Comparison of ENCODE assay signal across 1 cellular context in genomic region chr22:19730141-19730661, GRCh38.
A peak's percentile ranks its signal among the peaks of the same experiment; 100 is the strongest.
TF ChIP-seq lines count a peak whose summit lies in the region.

No MANE protein-coding gene starts in this region.

TF ChIP-seq in K562, 482 proteins besides CTCF, POLR2A, EP300 and RAD21 (continues in another document):
- TF ChIP-seq HSF4 (CRISPR knock-in tag; IDR thresholded peaks at IDR 0.05; ENCODE audit: borderline replicate concordance) (peak; percentile 18; the same call in 1 of the 2 replicates), BMI1 (IDR thresholded peaks at IDR 0.05; ENCODE audit: low read length) (0 out of 2 replicates have a peak, but pooled peaks have one; percentile 1), NCOA1 (IDR thresholded peaks at IDR 0.05; ENCODE audit: low read depth) (no peak), NR3C1 (CRISPR knock-in tag; IDR thresholded peaks at IDR 0.05) (no peak), PBX2 (CRISPR knock-in tag; IDR thresholded peaks at IDR 0.05; ENCODE audit: low read depth) (no peak), PBX2 (tag; conservative IDR thresholded peaks at IDR 0.05; ENCODE audit: low read depth) (no peak), ZNF253 (CRISPR knock-in tag; conservative IDR thresholded peaks at IDR 0.05) (no peak), THRAP3 (IDR thresholded peaks at IDR 0.05; ENCODE audit: borderline replicate concordance) (no peak), ATF1 (CRISPR knock-in tag; IDR thresholded peaks at IDR 0.05) (0 out of 2 replicates have a peak, but pooled peaks have one; percentile 24), ATF1 (tag; IDR thresholded peaks at IDR 0.05) (no peak), DIDO1 (tag; IDR thresholded peaks at IDR 0.05; ENCODE audit: low read depth) (no peak), CHD4 (IDR thresholded peaks at IDR 0.05; ENCODE audit: insufficient read depth, insufficient replicate concordance, low read depth, low read length, poor library complexity, severe bottlenecking) (peak; percentile 7), ARHGAP35 (IDR thresholded peaks at IDR 0.05; ENCODE audit: partially characterized antibody) (peak; percentile 22), ZNF589 (CRISPR knock-in tag; IDR thresholded peaks at IDR 0.05; ENCODE audit: low read depth) (no peak), HDAC8 (tag; IDR thresholded peaks at IDR 0.05) (no peak), ZNF12 (CRISPR knock-in tag; IDR thresholded peaks at IDR 0.05) (no peak), ZNF644 (tag; IDR thresholded peaks at IDR 0.05; ENCODE audit: low read depth) (no peak), CAMTA2 (CRISPR knock-in tag; conservative IDR thresholded peaks at IDR 0.05) (0 out of 2 replicates have a peak, but pooled peaks have one; percentile 52), FOXP4 (CRISPR knock-in tag; IDR thresholded peaks at IDR 0.05; ENCODE audit: borderline replicate concordance) (no peak), VEZF1 (CRISPR knock-in tag; IDR thresholded peaks at IDR 0.05) (no peak), ZC3H11A (IDR thresholded peaks at IDR 0.05; ENCODE audit: low read depth, low read length) (0 out of 2 replicates have a peak, but pooled peaks have one; percentile 29), FOXP1 (CRISPR knock-in tag; IDR thresholded peaks at IDR 0.05) (no peak), ETV6 (IDR thresholded peaks at IDR 0.05; ENCODE audit: borderline replicate concordance in 1 of 2, low read depth in 2 of 2, low read length in 1 of 2) (no peak; a peak in 1 of 4 replicates), ETV6 (CRISPR knock-in tag; IDR thresholded peaks at IDR 0.05; ENCODE audit: borderline replicate concordance) (no peak), SAFB2 (IDR thresholded peaks at IDR 0.05; ENCODE audit: borderline replicate concordance, low read depth, low read length, severe bottlenecking) (no peak)
- TF ChIP-seq, protein P1, sequence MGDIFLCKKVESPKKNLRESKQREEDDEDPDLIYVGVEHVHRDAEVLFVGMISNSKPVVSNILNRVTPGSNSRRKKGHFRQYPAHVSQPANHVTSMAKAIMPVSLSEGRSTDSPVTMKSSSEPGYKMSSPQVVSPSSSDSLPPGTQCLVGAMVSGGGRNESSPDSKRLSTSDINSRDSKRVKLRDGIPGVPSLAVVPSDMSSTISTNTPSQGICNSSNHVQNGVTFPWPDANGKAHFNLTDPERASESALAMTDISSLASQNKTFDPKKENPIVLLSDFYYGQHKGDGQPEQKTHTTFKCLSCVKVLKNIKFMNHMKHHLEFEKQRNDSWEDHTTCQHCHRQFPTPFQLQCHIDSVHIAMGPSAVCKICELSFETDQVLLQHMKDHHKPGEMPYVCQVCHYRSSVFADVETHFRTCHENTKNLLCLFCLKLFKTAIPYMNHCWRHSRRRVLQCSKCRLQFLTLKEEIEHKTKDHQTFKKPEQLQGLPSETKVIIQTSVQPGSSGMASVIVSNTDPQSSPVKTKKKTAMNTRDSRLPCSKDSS (IDR thresholded peaks at IDR 0.05; ENCODE audit: low read depth, partially characterized antibody) = no peak
- TF ChIP-seq, protein P2, sequence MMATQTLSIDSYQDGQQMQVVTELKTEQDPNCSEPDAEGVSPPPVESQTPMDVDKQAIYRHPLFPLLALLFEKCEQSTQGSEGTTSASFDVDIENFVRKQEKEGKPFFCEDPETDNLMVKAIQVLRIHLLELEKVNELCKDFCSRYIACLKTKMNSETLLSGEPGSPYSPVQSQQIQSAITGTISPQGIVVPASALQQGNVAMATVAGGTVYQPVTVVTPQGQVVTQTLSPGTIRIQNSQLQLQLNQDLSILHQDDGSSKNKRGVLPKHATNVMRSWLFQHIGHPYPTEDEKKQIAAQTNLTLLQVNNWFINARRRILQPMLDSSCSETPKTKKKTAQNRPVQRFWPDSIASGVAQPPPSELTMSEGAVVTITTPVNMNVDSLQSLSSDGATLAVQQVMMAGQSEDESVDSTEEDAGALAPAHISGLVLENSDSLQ (IDR thresholded peaks at IDR 0.05) = no peak
- TF ChIP-seq, protein P3, sequence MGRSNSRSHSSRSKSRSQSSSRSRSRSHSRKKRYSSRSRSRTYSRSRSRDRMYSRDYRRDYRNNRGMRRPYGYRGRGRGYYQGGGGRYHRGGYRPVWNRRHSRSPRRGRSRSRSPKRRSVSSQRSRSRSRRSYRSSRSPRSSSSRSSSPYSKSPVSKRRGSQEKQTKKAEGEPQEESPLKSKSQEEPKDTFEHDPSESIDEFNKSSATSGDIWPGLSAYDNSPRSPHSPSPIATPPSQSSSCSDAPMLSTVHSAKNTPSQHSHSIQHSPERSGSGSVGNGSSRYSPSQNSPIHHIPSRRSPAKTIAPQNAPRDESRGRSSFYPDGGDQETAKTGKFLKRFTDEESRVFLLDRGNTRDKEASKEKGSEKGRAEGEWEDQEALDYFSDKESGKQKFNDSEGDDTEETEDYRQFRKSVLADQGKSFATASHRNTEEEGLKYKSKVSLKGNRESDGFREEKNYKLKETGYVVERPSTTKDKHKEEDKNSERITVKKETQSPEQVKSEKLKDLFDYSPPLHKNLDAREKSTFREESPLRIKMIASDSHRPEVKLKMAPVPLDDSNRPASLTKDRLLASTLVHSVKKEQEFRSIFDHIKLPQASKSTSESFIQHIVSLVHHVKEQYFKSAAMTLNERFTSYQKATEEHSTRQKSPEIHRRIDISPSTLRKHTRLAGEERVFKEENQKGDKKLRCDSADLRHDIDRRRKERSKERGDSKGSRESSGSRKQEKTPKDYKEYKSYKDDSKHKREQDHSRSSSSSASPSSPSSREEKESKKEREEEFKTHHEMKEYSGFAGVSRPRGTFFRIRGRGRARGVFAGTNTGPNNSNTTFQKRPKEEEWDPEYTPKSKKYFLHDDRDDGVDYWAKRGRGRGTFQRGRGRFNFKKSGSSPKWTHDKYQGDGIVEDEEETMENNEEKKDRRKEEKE (IDR thresholded peaks at IDR 0.05; ENCODE audit: borderline replicate concordance in 1 of 2, control insufficient read depth in 1 of 2, low read depth in 2 of 2, low read length in 1 of 2) = no peak
- TF ChIP-seq, protein P4, sequence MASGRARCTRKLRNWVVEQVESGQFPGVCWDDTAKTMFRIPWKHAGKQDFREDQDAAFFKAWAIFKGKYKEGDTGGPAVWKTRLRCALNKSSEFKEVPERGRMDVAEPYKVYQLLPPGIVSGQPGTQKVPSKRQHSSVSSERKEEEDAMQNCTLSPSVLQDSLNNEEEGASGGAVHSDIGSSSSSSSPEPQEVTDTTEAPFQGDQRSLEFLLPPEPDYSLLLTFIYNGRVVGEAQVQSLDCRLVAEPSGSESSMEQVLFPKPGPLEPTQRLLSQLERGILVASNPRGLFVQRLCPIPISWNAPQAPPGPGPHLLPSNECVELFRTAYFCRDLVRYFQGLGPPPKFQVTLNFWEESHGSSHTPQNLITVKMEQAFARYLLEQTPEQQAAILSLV (tag; IDR thresholded peaks at IDR 0.05) = no peak
- TF ChIP-seq, protein P5, sequence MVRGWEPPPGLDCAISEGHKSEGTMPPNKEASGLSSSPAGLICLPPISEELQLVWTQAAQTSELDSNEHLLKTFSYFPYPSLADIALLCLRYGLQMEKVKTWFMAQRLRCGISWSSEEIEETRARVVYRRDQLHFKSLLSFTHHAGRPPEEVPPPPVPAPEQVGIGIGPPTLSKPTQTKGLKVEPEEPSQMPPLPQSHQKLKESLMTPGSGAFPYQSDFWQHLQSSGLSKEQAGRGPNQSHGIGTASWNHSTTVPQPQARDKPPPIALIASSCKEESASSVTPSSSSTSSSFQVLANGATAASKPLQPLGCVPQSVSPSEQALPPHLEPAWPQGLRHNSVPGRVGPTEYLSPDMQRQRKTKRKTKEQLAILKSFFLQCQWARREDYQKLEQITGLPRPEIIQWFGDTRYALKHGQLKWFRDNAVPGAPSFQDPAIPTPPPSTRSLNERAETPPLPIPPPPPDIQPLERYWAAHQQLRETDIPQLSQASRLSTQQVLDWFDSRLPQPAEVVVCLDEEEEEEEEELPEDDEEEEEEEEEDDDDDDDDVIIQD (CRISPR knock-in tag; IDR thresholded peaks at IDR 0.05) = peak; percentile 60; the same call in 1 of the 2 replicates
